17 cellular contexts compared by ENCODE assay signal in the genomic region with DNA sequence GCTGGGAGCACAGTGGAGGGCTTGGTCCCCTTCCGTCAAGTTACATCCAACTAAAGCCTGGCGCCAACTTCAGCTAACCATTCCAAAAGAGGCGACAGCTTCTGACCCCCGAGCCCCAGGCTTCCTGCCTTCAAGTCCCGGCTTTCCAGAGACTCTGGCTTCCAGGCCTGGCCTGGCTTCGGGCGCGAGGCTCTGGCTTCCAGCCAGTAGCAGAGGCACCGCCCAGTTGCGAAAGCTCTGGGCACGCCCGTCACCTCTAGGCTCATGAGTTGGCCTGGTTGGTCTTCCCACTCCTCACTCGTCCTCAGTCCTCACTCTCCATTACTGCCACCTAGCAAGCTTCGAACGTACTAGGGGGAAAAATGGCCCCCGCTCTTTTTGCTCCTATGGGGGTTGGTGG. TPM values are rescaled to one million over a fixed set of nuclear protein-coding genes. Genes with fewer than 3 reads are reported as not detected.
"Had no signal": no experiment of that assay in that cellular context is flagged by ENCODE, and none has a peak within 500 bp of the region (broad histone marks: within the 10 kb centered on the region; RNA-seq: fewer than 3 reads in every experiment).

No MANE protein-coding gene starts in this region.

- DNase-seq: activated CD8-positive, alpha-beta memory T cell treated with anti-CD3 and anti-CD28 coated beads for 24 hours; activated naive CD8-positive, alpha-beta T cell treated with anti-CD3 and anti-CD28 coated beads for 36 hours; amygdala; cortex of kidney; effector CD8-positive, alpha-beta T cell; immature natural killer cell; left cardiac atrium; naive B cell; pancreas; stimulated activated CD4-positive, alpha-beta T cell treated with anti-CD3 and anti-CD28 coated beads, Interleukin-12 subunit alpha, Interleukin-12 subunit beta, amount 100 ng/mL, for 4 hours; stimulated activated CD4-positive, alpha-beta T cell treated with anti-CD3 and anti-CD28 coated beads, Interleukin-2, amount 100 ng/mL, for 24 hours; thyroid gland had no signal

- H3K4me1 ChIP-seq: thyroid gland had no signal

- H3K27me3 ChIP-seq: pancreas, thyroid gland had no signal

- ATAC-seq: left cardiac atrium; pancreas; stimulated activated effector memory CD8-positive, alpha-beta T cell treated with anti-CD3 and anti-CD28 coated beads, Interleukin-12 subunit alpha, Interleukin-12 subunit beta, amount 100 ng/mL, for 72 hours had no signal

- H3K9me3 ChIP-seq: pancreas, thyroid gland had no signal

- H3K36me3 ChIP-seq: pancreas, thyroid gland had no signal

- H3K4me3 ChIP-seq: lung, pancreas, thyroid gland had no signal

- H3K27ac ChIP-seq: pancreas, thyroid gland had no signal

- FAIRE-seq: pancreas, urothelium cell line had no signal

RNA-seq across cellular contexts. Expression of a gene that starts 30.0 kb away (rescaled TPM):
- total RNA-seq: activated CD4-positive, alpha-beta T cell treated with anti-CD3 and anti-CD28 coated beads, Interleukin-2, amount 10 ng/mL, durations not matched to agents 24 days and 14 days; activated naive CD8-positive, alpha-beta T cell treated with anti-CD3 and anti-CD28 coated beads for 36 hours; fibroblast of lung; left cardiac atrium; lung; pancreas; thyroid gland had no signal
- polyA plus RNA-seq: fibroblast of lung, immature natural killer cell, lung, pancreas had no signal
